Comparison of ENCODE assay signal across 8 cellular contexts in the genomic region with DNA sequence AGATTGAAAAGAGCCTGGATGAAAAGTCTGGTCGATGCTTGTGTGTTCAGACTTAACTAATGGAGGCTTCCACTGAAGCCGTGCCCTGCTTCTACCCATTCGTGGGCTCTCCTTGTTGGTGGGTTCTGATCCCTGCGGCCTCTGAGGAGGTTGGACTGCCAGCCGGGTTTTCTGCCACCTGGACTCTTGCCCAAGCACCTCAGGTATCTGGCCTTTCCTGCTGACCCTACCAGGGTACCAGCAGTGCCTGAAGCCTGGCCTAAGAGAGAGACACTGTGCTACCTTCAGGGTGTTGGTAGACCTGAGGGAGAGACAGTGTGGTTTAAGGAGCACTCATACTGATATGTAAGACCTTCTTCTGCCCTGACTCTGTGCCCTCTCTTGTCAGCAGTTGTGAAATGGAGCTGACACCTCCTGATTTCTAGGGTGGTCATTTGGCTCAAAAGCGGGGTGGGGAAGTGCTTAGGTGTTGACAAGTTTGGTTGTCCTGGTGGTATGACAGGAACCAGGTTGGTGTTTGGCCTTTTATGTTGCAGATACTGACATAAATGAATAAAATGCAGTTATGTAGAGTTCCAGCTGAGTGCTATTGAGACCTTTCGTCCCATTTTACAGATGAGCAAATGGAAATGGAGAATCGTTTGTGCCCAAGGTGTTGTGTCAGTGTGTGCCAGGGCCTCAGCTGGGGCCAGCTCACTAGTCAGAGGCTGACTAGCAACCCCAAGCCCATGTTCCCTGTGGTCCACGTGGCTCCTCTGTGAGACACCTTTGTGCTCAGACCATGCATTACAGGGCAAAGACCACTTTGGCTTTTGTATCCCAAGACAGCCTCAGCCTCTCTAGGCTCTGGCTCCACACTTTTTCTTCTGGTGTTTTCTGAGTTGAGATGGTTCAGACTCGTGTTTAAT. TPM values are rescaled to one million over a fixed set of nuclear protein-coding genes. Genes with fewer than 3 reads are reported as not detected.
DNase-seq lines count a peak whose midpoint lies in the region; ATAC-seq and TF ChIP-seq lines count a peak whose summit lies in the region.

No MANE protein-coding gene starts in this region.

- peaks cover 17 to 77% of the 10 kb centered on the region in 2 experiments for H3K79me1 ChIP-seq in IMR-90 (ENCODE audit: low read depth in 1 of 2, low read length in 2 of 2)

- no peaks in the 10 kb centered on the region for H3K9me3 Mint-ChIP-seq in activated T-helper 1 cell treated with anti-CD3 and anti-CD28 coated beads, Interleukin-12 subunit alpha, Interleukin-12 subunit beta, Interleukin-2, Interleukin-4 antibody, amounts not matched to agents 30 ng/mL and 10 ng/mL and 1 ng/mL, durations not matched to agents 14 hours and 24 hours and 36 hours
- no peaks in the 10 kb centered on the region for H3K9me3 Mint-ChIP-seq in stimulated activated memory B cell treated with anti-CD40 and anti-IgM and Interleukin-4, amounts not matched to agents 10 μg/mL and 1 μg/mL and 100 μg/mL, for 72 hours

- BruUV-seq in IMR-90 (replicated peaks; lab: Mats Ljungman, UMichigan): TSS peak; percentile 6

- in situ Hi-C loops in IMR-90 (cut with MboI; ENCODE audit: low sequenced_read_pairs): no loop called here

- H3K36me3 ChIP-seq in IMR-90 (ENCODE audit: control insufficient read depth, insufficient read depth, low read length): peaks cover 2% of the 10 kb centered on the region; the same call in 1 of the 2 replicates
- peaks cover 2% of the 10 kb centered on the region for H3K36me3 ChIP-seq in iPS-15b (ENCODE audit: control insufficient read depth, insufficient read depth, low read length)

- no peak overlapping the region; the same call in 1 of the 2 replicates for H4K91ac ChIP-seq in IMR-90 (ENCODE audit: insufficient read depth, low read depth, low read length)

- dilution Hi-C loops in IMR-90 (cut with HindIII; ENCODE audit: low sequenced_read_pairs, unreplicated experiment): no loop called here

- no peak overlapping the region for H2BK20ac ChIP-seq in IMR-90 (ENCODE audit: low read depth, low read length)

- H4K8ac ChIP-seq in IMR-90 (ENCODE audit: low read depth in 2 of 2, low read length in 2 of 2): no peak overlapping the region

- H3K9me3 ChIP-seq in IMR-90 (ENCODE audit: control insufficient read depth, insufficient read depth, low read length) (no peaks in the 10 kb centered on the region), iPS-15b (ENCODE audit: control insufficient read depth, insufficient read depth, low read length) (no peaks in the 10 kb centered on the region)

- no peak for TF ChIP-seq POLR2A in IMR-90 (IDR thresholded peaks at IDR 0.05; ENCODE audit: low read depth, low read length)

- peaks cover 34% of the 10 kb centered on the region for H3K36me3 Mint-ChIP-seq in activated T-helper 1 cell treated with anti-CD3 and anti-CD28 coated beads, Interleukin-12 subunit alpha, Interleukin-12 subunit beta, Interleukin-2, Interleukin-4 antibody, amounts not matched to agents 30 ng/mL and 10 ng/mL and 1 ng/mL, durations not matched to agents 14 hours and 24 hours and 36 hours (ENCODE audit: low read depth)
- H3K36me3 Mint-ChIP-seq in stimulated activated memory B cell treated with anti-CD40 and anti-IgM and Interleukin-4, amounts not matched to agents 10 μg/mL and 1 μg/mL and 100 μg/mL, for 72 hours: no peaks in the 10 kb centered on the region

- no peak overlapping the region for H3K56ac ChIP-seq in IMR-90 (ENCODE audit: extremely low read depth, insufficient read depth, low read length)

- H2BK5ac ChIP-seq in IMR-90 (ENCODE audit: low read depth, low read length, poor library complexity, severe bottlenecking): no peak overlapping the region

- no peak overlapping the region for H2BK15ac ChIP-seq in IMR-90 (ENCODE audit: low read depth, low read length)

- DNase-seq in IMR-90: no peak
- no peak for DNase-seq in activated T-helper 1 cell treated with anti-CD3 and anti-CD28 coated beads, Interleukin-12 subunit alpha, Interleukin-12 subunit beta, Interleukin-2, Interleukin-4 antibody, amounts not matched to agents 30 ng/mL and 10 ng/mL and 1 ng/mL, durations not matched to agents 14 hours and 24 hours and 36 hours (ENCODE audit: low spot score)
- DNase-seq in NCI-H774 (lab: John Stamatoyannopoulos, UW): no peak
- DNase-seq in COLO829 (ENCODE audit: low spot score): no peak
- no peak for DNase-seq in MV-4-11 (lab: John Stamatoyannopoulos, UW)

- no peak overlapping the region for H2BK120ac ChIP-seq in IMR-90 (ENCODE audit: low read depth, low read length)

- no peak for TF ChIP-seq CTCF in IMR-90 (conservative IDR thresholded peaks at IDR 0.05; ENCODE audit: low read depth, low read length)

- ATAC-seq in IMR-90 (ENCODE audit: low read depth) (no peak), GM19035 (IDR thresholded peaks at IDR 0.05; ENCODE audit: unreplicated experiment) (no peak)
- no peak for ATAC-seq in stimulated activated memory B cell treated with anti-CD40 and anti-IgM and Interleukin-4, amounts not matched to agents 10 μg/mL and 1 μg/mL and 100 μg/mL, for 72 hours

- no peak overlapping the region; the same call in none of the 2 replicates for H3K4ac ChIP-seq in IMR-90 (ENCODE audit: low read depth, low read length)

- H3K4me3 Mint-ChIP-seq in activated T-helper 1 cell treated with anti-CD3 and anti-CD28 coated beads, Interleukin-12 subunit alpha, Interleukin-12 subunit beta, Interleukin-2, Interleukin-4 antibody, amounts not matched to agents 30 ng/mL and 10 ng/mL and 1 ng/mL, durations not matched to agents 14 hours and 24 hours and 36 hours: peak overlapping the region; percentile 95
- H3K4me3 Mint-ChIP-seq in stimulated activated memory B cell treated with anti-CD40 and anti-IgM and Interleukin-4, amounts not matched to agents 10 μg/mL and 1 μg/mL and 100 μg/mL, for 72 hours: no peak overlapping the region

- peak overlapping the region; percentile 18; the same call in 1 of the 2 replicates for H3K4me2 ChIP-seq in IMR-90 (ENCODE audit: low read depth, low read length)

- H3K4me1 Mint-ChIP-seq in activated T-helper 1 cell treated with anti-CD3 and anti-CD28 coated beads, Interleukin-12 subunit alpha, Interleukin-12 subunit beta, Interleukin-2, Interleukin-4 antibody, amounts not matched to agents 30 ng/mL and 10 ng/mL and 1 ng/mL, durations not matched to agents 14 hours and 24 hours and 36 hours (ENCODE audit: low read depth): peaks cover 80% of the 10 kb centered on the region
- H3K4me1 Mint-ChIP-seq in stimulated activated memory B cell treated with anti-CD40 and anti-IgM and Interleukin-4, amounts not matched to agents 10 μg/mL and 1 μg/mL and 100 μg/mL, for 72 hours: peaks cover 78% of the 10 kb centered on the region

- peaks cover 51% of the 10 kb centered on the region for H3K9me1 ChIP-seq in IMR-90 (ENCODE audit: insufficient read depth, low read length)

- CTCF ChIA-PET in IMR-90 (lab: Yijun Ruan, JAX): no interaction called here

- H3K27ac ChIP-seq in IMR-90 (ENCODE audit: insufficient read depth, low read length): no peak overlapping the region

- no peak overlapping the region for H4K5ac ChIP-seq in IMR-90 (ENCODE audit: low read depth, low read length)

- H3K23ac ChIP-seq in IMR-90 (ENCODE audit: low read depth, low read length): peak overlapping the region; percentile 71

- H2AK9ac ChIP-seq in IMR-90 (replicated peaks; ENCODE audit: low read depth, low read length, poor library complexity): peak overlapping the region; percentile 52

- H3K9ac ChIP-seq in IMR-90 (ENCODE audit: low read depth, low read length) (no peak overlapping the region), iPS-15b (ENCODE audit: low read depth, low read length) (peak overlapping the region; percentile 30)

- H3K27me3 ChIP-seq in IMR-90 (ENCODE audit: control insufficient read depth, insufficient read depth, low read length) (no peaks in the 10 kb centered on the region), iPS-15b (ENCODE audit: control insufficient read depth, insufficient read depth, low read length) (peaks cover 6% of the 10 kb centered on the region)

- no peaks in the 10 kb centered on the region for H3K27me3 Mint-ChIP-seq in activated T-helper 1 cell treated with anti-CD3 and anti-CD28 coated beads, Interleukin-12 subunit alpha, Interleukin-12 subunit beta, Interleukin-2, Interleukin-4 antibody, amounts not matched to agents 30 ng/mL and 10 ng/mL and 1 ng/mL, durations not matched to agents 14 hours and 24 hours and 36 hours (ENCODE audit: insufficient read depth)
- no peaks in the 10 kb centered on the region for H3K27me3 Mint-ChIP-seq in stimulated activated memory B cell treated with anti-CD40 and anti-IgM and Interleukin-4, amounts not matched to agents 10 μg/mL and 1 μg/mL and 100 μg/mL, for 72 hours

- POLR2A ChIA-PET in IMR-90 (lab: Charles Lee; ENCODE audit: unreplicated experiment): no interaction called here

- WGBS in IMR-90 (ENCODE audit: extremely low coverage in 2 of 2, insufficient read length in 1 of 2), 2 experiments: 88% methylated on average over 5 of the region's 10 CpGs; no CpG with 5 or more reads in 1 of the 2 experiments

- H3K4me1 ChIP-seq in IMR-90 (ENCODE audit: control insufficient read depth, insufficient read depth, low read length) (peaks cover 22% of the 10 kb centered on the region), iPS-15b (ENCODE audit: control insufficient read depth, insufficient read depth, low read length) (peaks cover 31% of the 10 kb centered on the region)

- H3K14ac ChIP-seq in IMR-90 (replicated peaks; ENCODE audit: low read depth, low read length): 0 out of 2 replicates have a peak overlapping the region, but pooled peaks have one; percentile 47

- H3K4me3 ChIP-seq in IMR-90 (ENCODE audit: insufficient read depth, low read depth, low read length): no peak overlapping the region
- H3K4me3 ChIP-seq in iPS-15b (ENCODE audit: low read depth, low read length): no peak overlapping the region

- H4K20me1 ChIP-seq in IMR-90 (ENCODE audit: insufficient read depth, low read length): peaks cover 72% of the 10 kb centered on the region

- no peak overlapping the region for H2AFZ ChIP-seq in IMR-90 (replicated peaks; ENCODE audit: low read length, poor library complexity)

- intact Hi-C loops in IMR-90 (cut with micrococcal nuclease): no loop called here
- intact Hi-C loops in activated T-helper 1 cell treated with anti-CD3 and anti-CD28 coated beads, Interleukin-12 subunit alpha, Interleukin-12 subunit beta, Interleukin-2, Interleukin-4 antibody, amounts not matched to agents 30 ng/mL and 10 ng/mL and 1 ng/mL, durations not matched to agents 14 hours and 24 hours and 36 hours (cut with micrococcal nuclease): no loop called here

- no peak overlapping the region for H3K18ac ChIP-seq in IMR-90 (ENCODE audit: low read depth, low read length)

- H2AK5ac ChIP-seq in IMR-90 (ENCODE audit: low read depth, low read length): peak overlapping the region; percentile 52

- H3K27ac Mint-ChIP-seq in activated T-helper 1 cell treated with anti-CD3 and anti-CD28 coated beads, Interleukin-12 subunit alpha, Interleukin-12 subunit beta, Interleukin-2, Interleukin-4 antibody, amounts not matched to agents 30 ng/mL and 10 ng/mL and 1 ng/mL, durations not matched to agents 14 hours and 24 hours and 36 hours: peak overlapping the region; percentile 90
- peak overlapping the region; percentile 67 for H3K27ac Mint-ChIP-seq in stimulated activated memory B cell treated with anti-CD40 and anti-IgM and Interleukin-4, amounts not matched to agents 10 μg/mL and 1 μg/mL and 100 μg/mL, for 72 hours

- no peak for TF ChIP-seq RAD21 in IMR-90 (IDR thresholded peaks at IDR 0.05; ENCODE audit: low read length)

RNA-seq across cellular contexts. Expression of a gene that starts 3.1 kb away (rescaled TPM):
- 54.7 and 59.1 TPM in 2 replicates for total RNA-seq in IMR-90 (2012; rRNA removed)
- polyA plus RNA-seq in IMR-90 (2012; rRNA removed): 69.1 and 74.2 TPM in 2 replicates
- 22.5 and 32.9 TPM in 2 replicates for polyA plus RNA-seq in IMR-90 (2012; cell fraction: cytosol; rRNA removed)
- 442 and 448 TPM in 2 replicates for polyA plus RNA-seq in IMR-90 (2012; cell fraction: nucleus; rRNA removed; ENCODE audit: low replicate concordance)
- total RNA-seq in activated T-helper 1 cell treated with anti-CD3 and anti-CD28 coated beads, Interleukin-12 subunit alpha, Interleukin-12 subunit beta, Interleukin-2, Interleukin-4 antibody, amounts not matched to agents 30 ng/mL and 10 ng/mL and 1 ng/mL, durations not matched to agents 14 hours and 24 hours and 36 hours: 203 and 205 TPM in 2 replicates
